Comparison of ENCODE assay signal across 1 cellular context in genomic region chr5:141968914-141969608, GRCh38.
A peak's percentile ranks its signal among the peaks of the same experiment; 100 is the strongest.
TF ChIP-seq lines count a peak whose summit lies in the region.

A gene with protein sequence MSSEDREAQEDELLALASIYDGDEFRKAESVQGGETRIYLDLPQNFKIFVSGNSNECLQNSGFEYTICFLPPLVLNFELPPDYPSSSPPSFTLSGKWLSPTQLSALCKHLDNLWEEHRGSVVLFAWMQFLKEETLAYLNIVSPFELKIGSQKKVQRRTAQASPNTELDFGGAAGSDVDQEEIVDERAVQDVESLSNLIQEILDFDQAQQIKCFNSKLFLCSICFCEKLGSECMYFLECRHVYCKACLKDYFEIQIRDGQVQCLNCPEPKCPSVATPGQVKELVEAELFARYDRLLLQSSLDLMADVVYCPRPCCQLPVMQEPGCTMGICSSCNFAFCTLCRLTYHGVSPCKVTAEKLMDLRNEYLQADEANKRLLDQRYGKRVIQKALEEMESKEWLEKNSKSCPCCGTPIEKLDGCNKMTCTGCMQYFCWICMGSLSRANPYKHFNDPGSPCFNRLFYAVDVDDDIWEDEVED (plus strand): TSS chr5:141969105. CDS start chr5:141973589, 4,484 bp downstream.

TF ChIP-seq in HepG2, 621 proteins besides CTCF, POLR2A, EP300 and RAD21 (continued from another document and continues in another):
- TF ChIP-seq ZHX1 (CRISPR knock-in tag; IDR thresholded peaks at IDR 0.05; ENCODE audit: low read depth) (no peak; the same call in 1 of the 2 replicates), MTERF4 (CRISPR knock-in tag; IDR thresholded peaks at IDR 0.05) (peak; percentile 94), KDM5A (IDR thresholded peaks at IDR 0.05; ENCODE audit: borderline replicate concordance, low read length) (peak; percentile 45; the same call in 1 of the 2 replicates), ZNF407 (CRISPR knock-in tag; IDR thresholded peaks at IDR 0.05; ENCODE audit: not compliant biosample characterization) (peak; percentile 82), ZNF263 (CRISPR knock-in tag; IDR thresholded peaks at IDR 0.05) (peak; percentile 98), ASH2L (IDR thresholded peaks at IDR 0.05; ENCODE audit: insufficient read length, low read depth, low read length) (peak; percentile 92), CAMTA2 (CRISPR knock-in tag; IDR thresholded peaks at IDR 0.05; ENCODE audit: borderline replicate concordance) (0 out of 2 replicates have a peak, but pooled peaks have one; percentile 20), ZNF788 (CRISPR knock-in tag; IDR thresholded peaks at IDR 0.05; ENCODE audit: borderline replicate concordance) (peak; percentile 76; the same call in 1 of the 2 replicates), ZNF18 (CRISPR knock-in tag; IDR thresholded peaks at IDR 0.05; ENCODE audit: insufficient replicate concordance) (peak; percentile 78), ZFAT (CRISPR knock-in tag; conservative IDR thresholded peaks at IDR 0.05) (0 out of 2 replicates have a peak, but pooled peaks have one; percentile 50), ZNF660 (CRISPR knock-in tag; IDR thresholded peaks at IDR 0.05; ENCODE audit: borderline replicate concordance, low read depth) (no peak), PRPF4 (IDR thresholded peaks at IDR 0.05; ENCODE audit: low read depth, low read length, poor library complexity, severe bottlenecking) (no peak), HNRNPK (IDR thresholded peaks at IDR 0.05; ENCODE audit: low read depth, low read length, poor library complexity, severe bottlenecking) (peak; percentile 87), ZMYM3 (CRISPR knock-in tag; IDR thresholded peaks at IDR 0.05) (no peak), ATF7-NPFF (CRISPR knock-in tag; IDR thresholded peaks at IDR 0.05; ENCODE audit: low read depth) (peak; percentile 93), ATM (IDR thresholded peaks at IDR 0.05; ENCODE audit: borderline replicate concordance) (no peak), YY1 (IDR thresholded peaks at IDR 0.05; ENCODE audit: insufficient read depth, insufficient replicate concordance, low read depth, low read length) (peak; percentile 76), BHLHE40 (IDR thresholded peaks at IDR 0.05; ENCODE audit: low read length) (peak; percentile 33; the same call in 1 of the 2 replicates), ZNF563 (CRISPR knock-in tag; IDR thresholded peaks at IDR 0.05) (peak; percentile 93), SMAD3 (CRISPR knock-in tag; IDR thresholded peaks at IDR 0.05) (peak; percentile 51; the same call in 1 of the 2 replicates), ZNF510 (CRISPR knock-in tag; IDR thresholded peaks at IDR 0.05; ENCODE audit: low read depth) (no peak), TFE3 (CRISPR knock-in tag; IDR thresholded peaks at IDR 0.05) (peak; percentile 60; the same call in 1 of the 2 replicates), ZNF33A (CRISPR knock-in tag; IDR thresholded peaks at IDR 0.05; ENCODE audit: borderline replicate concordance) (peak; percentile 55; the same call in 1 of the 2 replicates), RARG (CRISPR knock-in tag; IDR thresholded peaks at IDR 0.05; ENCODE audit: low read depth) (no peak), TBX3 (IDR thresholded peaks at IDR 0.05; ENCODE audit: borderline replicate concordance) (no peak), DNMT1 (CRISPR knock-in tag; IDR thresholded peaks at IDR 0.05) (0 out of 2 replicates have a peak, but pooled peaks have one; percentile 84), ZNF329 (CRISPR knock-in tag; IDR thresholded peaks at IDR 0.05; ENCODE audit: low read depth) (peak; percentile 79; the same call in 1 of the 2 replicates), ZBTB26 (CRISPR knock-in tag; IDR thresholded peaks at IDR 0.05; ENCODE audit: borderline replicate concordance) (peak; percentile 67; the same call in 1 of the 2 replicates), EED (CRISPR knock-in tag; IDR thresholded peaks at IDR 0.05) (peak; percentile 96), ZNF605 (CRISPR knock-in tag; IDR thresholded peaks at IDR 0.05) (peak; percentile 84), PITX1 (CRISPR knock-in tag; IDR thresholded peaks at IDR 0.05) (peak; percentile 45), MTA3 (CRISPR knock-in tag; IDR thresholded peaks at IDR 0.05) (no peak), ZMYM4 (CRISPR knock-in tag; IDR thresholded peaks at IDR 0.05) (peak; percentile 98), ZFP62 (CRISPR knock-in tag; IDR thresholded peaks at IDR 0.05) (no peak), ETV5 (CRISPR knock-in tag; IDR thresholded peaks at IDR 0.05; ENCODE audit: borderline replicate concordance) (peak; percentile 79; the same call in 1 of the 2 replicates), TOE1 (CRISPR knock-in tag; IDR thresholded peaks at IDR 0.05) (0 out of 2 replicates have a peak, but pooled peaks have one; percentile 80), CBX2 (IDR thresholded peaks at IDR 0.05; ENCODE audit: low read depth, low read length) (no peak), CBX2 (CRISPR knock-in tag; IDR thresholded peaks at IDR 0.05; ENCODE audit: low read depth) (0 out of 2 replicates have a peak, but pooled peaks have one; percentile 26)
- TF ChIP-seq, protein P1, sequence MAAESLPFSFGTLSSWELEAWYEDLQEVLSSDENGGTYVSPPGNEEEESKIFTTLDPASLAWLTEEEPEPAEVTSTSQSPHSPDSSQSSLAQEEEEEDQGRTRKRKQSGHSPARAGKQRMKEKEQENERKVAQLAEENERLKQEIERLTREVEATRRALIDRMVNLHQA (CRISPR knock-in tag; IDR thresholded peaks at IDR 0.05), result no peak
- TF ChIP-seq, protein P2, sequence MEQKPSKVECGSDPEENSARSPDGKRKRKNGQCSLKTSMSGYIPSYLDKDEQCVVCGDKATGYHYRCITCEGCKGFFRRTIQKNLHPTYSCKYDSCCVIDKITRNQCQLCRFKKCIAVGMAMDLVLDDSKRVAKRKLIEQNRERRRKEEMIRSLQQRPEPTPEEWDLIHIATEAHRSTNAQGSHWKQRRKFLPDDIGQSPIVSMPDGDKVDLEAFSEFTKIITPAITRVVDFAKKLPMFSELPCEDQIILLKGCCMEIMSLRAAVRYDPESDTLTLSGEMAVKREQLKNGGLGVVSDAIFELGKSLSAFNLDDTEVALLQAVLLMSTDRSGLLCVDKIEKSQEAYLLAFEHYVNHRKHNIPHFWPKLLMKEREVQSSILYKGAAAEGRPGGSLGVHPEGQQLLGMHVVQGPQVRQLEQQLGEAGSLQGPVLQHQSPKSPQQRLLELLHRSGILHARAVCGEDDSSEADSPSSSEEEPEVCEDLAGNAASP (CRISPR knock-in tag; IDR thresholded peaks at IDR 0.05; ENCODE audit: borderline replicate concordance), result peak; percentile 67; the same call in 1 of the 2 replicates
